In the genomic region with DNA sequence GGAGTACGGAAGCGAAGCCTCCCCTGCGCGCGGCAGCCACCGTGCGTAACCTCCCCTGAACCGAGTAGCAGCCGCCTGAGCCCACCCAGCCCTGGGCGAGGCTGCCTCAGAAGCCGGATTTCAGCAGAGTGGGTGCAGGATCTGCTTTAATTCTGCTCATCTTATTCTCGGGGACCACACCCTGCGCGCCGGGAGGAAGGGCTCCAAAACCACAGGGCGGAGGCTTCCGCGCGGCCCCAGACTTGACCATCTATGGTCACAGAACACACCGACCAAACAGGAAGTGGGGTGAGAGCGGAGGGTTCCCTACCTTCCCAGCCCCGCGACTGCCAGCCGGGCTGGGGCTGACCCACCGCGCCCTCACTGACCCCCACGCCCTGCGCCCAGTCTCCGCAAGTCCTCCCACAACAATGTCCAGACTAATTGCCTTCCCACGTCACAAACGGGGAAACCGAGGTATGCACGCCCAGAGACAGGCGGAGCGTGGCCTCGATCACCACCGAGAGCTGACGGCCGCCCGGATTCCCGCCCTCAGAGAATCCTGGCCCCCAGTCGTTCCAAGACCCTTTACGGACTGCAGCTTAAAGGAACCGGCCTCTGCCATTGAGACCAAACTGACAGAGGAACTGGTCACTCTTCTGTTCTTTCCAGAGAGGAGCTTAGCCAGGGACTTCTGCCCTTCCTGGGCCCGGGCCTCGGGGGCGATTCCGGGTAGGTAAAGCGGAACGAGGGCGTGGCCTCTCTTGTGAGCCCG, we compare ENCODE assay signal across 1 cellular context.
A peak's percentile ranks its signal among the peaks of the same experiment; 100 is the strongest.
TF ChIP-seq lines count a peak whose summit lies in the region.

No MANE protein-coding gene starts in this region.

TF ChIP-seq in HepG2, 621 proteins besides CTCF, POLR2A, EP300 and RAD21 (continued from another document):
- TF ChIP-seq, protein P1, sequence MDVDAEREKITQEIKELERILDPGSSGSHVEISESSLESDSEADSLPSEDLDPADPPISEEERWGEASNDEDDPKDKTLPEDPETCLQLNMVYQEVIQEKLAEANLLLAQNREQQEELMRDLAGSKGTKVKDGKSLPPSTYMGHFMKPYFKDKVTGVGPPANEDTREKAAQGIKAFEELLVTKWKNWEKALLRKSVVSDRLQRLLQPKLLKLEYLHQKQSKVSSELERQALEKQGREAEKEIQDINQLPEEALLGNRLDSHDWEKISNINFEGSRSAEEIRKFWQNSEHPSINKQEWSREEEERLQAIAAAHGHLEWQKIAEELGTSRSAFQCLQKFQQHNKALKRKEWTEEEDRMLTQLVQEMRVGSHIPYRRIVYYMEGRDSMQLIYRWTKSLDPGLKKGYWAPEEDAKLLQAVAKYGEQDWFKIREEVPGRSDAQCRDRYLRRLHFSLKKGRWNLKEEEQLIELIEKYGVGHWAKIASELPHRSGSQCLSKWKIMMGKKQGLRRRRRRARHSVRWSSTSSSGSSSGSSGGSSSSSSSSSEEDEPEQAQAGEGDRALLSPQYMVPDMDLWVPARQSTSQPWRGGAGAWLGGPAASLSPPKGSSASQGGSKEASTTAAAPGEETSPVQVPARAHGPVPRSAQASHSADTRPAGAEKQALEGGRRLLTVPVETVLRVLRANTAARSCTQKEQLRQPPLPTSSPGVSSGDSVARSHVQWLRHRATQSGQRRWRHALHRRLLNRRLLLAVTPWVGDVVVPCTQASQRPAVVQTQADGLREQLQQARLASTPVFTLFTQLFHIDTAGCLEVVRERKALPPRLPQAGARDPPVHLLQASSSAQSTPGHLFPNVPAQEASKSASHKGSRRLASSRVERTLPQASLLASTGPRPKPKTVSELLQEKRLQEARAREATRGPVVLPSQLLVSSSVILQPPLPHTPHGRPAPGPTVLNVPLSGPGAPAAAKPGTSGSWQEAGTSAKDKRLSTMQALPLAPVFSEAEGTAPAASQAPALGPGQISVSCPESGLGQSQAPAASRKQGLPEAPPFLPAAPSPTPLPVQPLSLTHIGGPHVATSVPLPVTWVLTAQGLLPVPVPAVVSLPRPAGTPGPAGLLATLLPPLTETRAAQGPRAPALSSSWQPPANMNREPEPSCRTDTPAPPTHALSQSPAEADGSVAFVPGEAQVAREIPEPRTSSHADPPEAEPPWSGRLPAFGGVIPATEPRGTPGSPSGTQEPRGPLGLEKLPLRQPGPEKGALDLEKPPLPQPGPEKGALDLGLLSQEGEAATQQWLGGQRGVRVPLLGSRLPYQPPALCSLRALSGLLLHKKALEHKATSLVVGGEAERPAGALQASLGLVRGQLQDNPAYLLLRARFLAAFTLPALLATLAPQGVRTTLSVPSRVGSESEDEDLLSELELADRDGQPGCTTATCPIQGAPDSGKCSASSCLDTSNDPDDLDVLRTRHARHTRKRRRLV (CRISPR knock-in tag; IDR thresholded peaks at IDR 0.05) = no peak
- peak; percentile 54 for TF ChIP-seq HIVEP1 (CRISPR knock-in tag; IDR thresholded peaks at IDR 0.05)
- no peak for TF ChIP-seq NPAS2 (CRISPR knock-in tag; IDR thresholded peaks at IDR 0.05; ENCODE audit: borderline replicate concordance)
- no peak for TF ChIP-seq ZNF550 (CRISPR knock-in tag; IDR thresholded peaks at IDR 0.05; ENCODE audit: borderline replicate concordance)
- TF ChIP-seq TMF1 (CRISPR knock-in tag; IDR thresholded peaks at IDR 0.05; ENCODE audit: low read depth) = no peak
- TF ChIP-seq PAF1 (CRISPR knock-in tag; IDR thresholded peaks at IDR 0.05) = no peak
- TF ChIP-seq ZNF44 (CRISPR knock-in tag; IDR thresholded peaks at IDR 0.05) = no peak
- 0 out of 2 replicates have a peak, but pooled peaks have one; percentile 6 for TF ChIP-seq ZZZ3 (CRISPR knock-in tag; IDR thresholded peaks at IDR 0.05; ENCODE audit: borderline replicate concordance)
- TF ChIP-seq, protein P2, sequence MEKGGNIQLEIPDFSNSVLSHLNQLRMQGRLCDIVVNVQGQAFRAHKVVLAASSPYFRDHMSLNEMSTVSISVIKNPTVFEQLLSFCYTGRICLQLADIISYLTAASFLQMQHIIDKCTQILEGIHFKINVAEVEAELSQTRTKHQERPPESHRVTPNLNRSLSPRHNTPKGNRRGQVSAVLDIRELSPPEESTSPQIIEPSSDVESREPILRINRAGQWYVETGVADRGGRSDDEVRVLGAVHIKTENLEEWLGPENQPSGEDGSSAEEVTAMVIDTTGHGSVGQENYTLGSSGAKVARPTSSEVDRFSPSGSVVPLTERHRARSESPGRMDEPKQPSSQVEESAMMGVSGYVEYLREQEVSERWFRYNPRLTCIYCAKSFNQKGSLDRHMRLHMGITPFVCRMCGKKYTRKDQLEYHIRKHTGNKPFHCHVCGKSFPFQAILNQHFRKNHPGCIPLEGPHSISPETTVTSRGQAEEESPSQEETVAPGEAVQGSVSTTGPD (CRISPR knock-in tag; IDR thresholded peaks at IDR 0.05) = no peak
- peak; percentile 60; the same call in 1 of the 2 replicates for TF ChIP-seq ZNF441 (CRISPR knock-in tag; IDR thresholded peaks at IDR 0.05; ENCODE audit: borderline replicate concordance)
TF ChIP-seq in HepG2: peak in this region for 214.
